1 cellular context compared by ENCODE assay signal in the genomic region with DNA sequence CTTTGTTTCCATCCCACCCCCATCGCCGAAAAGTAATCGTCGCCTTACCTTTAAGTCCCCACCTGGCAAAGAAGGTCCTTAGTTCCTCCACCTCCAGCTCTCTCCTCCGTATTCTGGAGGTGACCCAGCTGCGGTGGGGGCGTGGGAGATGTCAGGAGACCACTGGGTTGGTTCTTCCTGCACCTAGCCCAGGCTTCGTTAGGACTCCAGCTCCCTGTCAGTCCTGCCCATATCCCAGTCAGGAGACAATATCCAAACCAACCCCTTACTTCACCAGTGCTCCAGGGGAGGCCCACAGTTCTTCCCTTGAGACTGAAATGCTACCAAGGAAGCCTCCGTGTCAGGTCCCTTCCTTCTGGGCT.
TF ChIP-seq lines count a peak whose summit lies in the region.

No MANE protein-coding gene starts in this region.

TF ChIP-seq in GM12878, 131 proteins besides CTCF, POLR2A, EP300 and RAD21:
- no peak for TF ChIP-seq KDM1A (IDR thresholded peaks at IDR 0.05; ENCODE audit: borderline replicate concordance)
- TF ChIP-seq, protein P1, sequence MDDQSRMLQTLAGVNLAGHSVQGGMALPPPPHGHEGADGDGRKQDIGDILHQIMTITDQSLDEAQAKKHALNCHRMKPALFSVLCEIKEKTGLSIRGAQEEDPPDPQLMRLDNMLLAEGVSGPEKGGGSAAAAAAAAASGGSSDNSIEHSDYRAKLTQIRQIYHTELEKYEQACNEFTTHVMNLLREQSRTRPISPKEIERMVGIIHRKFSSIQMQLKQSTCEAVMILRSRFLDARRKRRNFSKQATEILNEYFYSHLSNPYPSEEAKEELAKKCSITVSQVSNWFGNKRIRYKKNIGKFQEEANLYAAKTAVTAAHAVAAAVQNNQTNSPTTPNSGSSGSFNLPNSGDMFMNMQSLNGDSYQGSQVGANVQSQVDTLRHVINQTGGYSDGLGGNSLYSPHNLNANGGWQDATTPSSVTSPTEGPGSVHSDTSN (IDR thresholded peaks at IDR 0.05; ENCODE audit: insufficient replicate concordance, low read depth, low read length): no peak
- no peak for TF ChIP-seq NR2F1 (conservative IDR thresholded peaks at IDR 0.05)
- TF ChIP-seq, protein P2, sequence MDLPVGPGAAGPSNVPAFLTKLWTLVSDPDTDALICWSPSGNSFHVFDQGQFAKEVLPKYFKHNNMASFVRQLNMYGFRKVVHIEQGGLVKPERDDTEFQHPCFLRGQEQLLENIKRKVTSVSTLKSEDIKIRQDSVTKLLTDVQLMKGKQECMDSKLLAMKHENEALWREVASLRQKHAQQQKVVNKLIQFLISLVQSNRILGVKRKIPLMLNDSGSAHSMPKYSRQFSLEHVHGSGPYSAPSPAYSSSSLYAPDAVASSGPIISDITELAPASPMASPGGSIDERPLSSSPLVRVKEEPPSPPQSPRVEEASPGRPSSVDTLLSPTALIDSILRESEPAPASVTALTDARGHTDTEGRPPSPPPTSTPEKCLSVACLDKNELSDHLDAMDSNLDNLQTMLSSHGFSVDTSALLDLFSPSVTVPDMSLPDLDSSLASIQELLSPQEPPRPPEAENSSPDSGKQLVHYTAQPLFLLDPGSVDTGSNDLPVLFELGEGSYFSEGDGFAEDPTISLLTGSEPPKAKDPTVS (IDR thresholded peaks at IDR 0.05; ENCODE audit: low read depth, low read length): no peak
- TF ChIP-seq NR2C2 (IDR thresholded peaks at IDR 0.05; ENCODE audit: borderline replicate concordance, control insufficient read depth, insufficient read length, low read depth): no peak
- no peak for TF ChIP-seq RBBP5 (conservative IDR thresholded peaks at IDR 0.05)
